Comparison of ENCODE assay signal across 13 cellular contexts in genomic region chr5:71014186-71014585, GRCh38. TPM values are rescaled to one million over a fixed set of nuclear protein-coding genes. Genes with fewer than 3 reads are reported as not detected.
DNase-seq lines count a peak whose midpoint lies in the region; ATAC-seq and TF ChIP-seq lines count a peak whose summit lies in the region.
"Had no signal": no experiment of that assay in that cellular context is flagged by ENCODE, and none has a peak within 500 bp of the region (broad histone marks: within the 10 kb centered on the region; RNA-seq: fewer than 3 reads in every experiment).

No MANE protein-coding gene starts in this region.

- H3K4me1 Mint-ChIP-seq in activated CD4-positive, alpha-beta T cell treated with anti-CD3 and anti-CD28 coated beads, Interleukin-2, amount 10 ng/mL, durations not matched to agents 24 days and 14 days, result no peaks in the 10 kb centered on the region
- H3K4me1 Mint-ChIP-seq: CD4-positive, CD25-positive, alpha-beta regulatory T cell; GM23338 had no signal

- H3K36me3 Mint-ChIP-seq in activated CD4-positive, alpha-beta T cell treated with anti-CD3 and anti-CD28 coated beads, Interleukin-2, amount 10 ng/mL, durations not matched to agents 24 days and 14 days (ENCODE audit: low read depth), result no peaks in the 10 kb centered on the region
- H3K36me3 Mint-ChIP-seq: CD4-positive, CD25-positive, alpha-beta regulatory T cell had no signal

- no peak overlapping the region for H3K27ac ChIP-seq in esophagus muscularis mucosa (replicated peaks in 1 of 4)
- H3K27ac ChIP-seq in upper lobe of right lung, result no peak overlapping the region
- H3K27ac ChIP-seq: 22Rv1 had no signal

- no peaks in the 10 kb centered on the region for H3K4me1 ChIP-seq in esophagus muscularis mucosa
- H3K4me1 ChIP-seq in upper lobe of right lung, result no peaks in the 10 kb centered on the region

- TF ChIP-seq CTCF in esophagus muscularis mucosa (IDR thresholded peaks at IDR 0.05) (no peak), upper lobe of right lung (IDR thresholded peaks at IDR 0.05) (no peak)

- intact Hi-C loops in activated CD4-positive, alpha-beta T cell treated with anti-CD3 and anti-CD28 coated beads, Interleukin-2, amount 10 ng/mL, durations not matched to agents 24 days and 14 days (cut with micrococcal nuclease), result no loop called here
- intact Hi-C loops in esophagus muscularis mucosa (cut with DNase I), result no loop called here
- intact Hi-C loops in upper lobe of right lung (cut with DNase I), result no loop called here
- intact Hi-C loops in left colon (cut with DNase I, micrococcal nuclease), result no loop called here

- H3K36me3 ChIP-seq in esophagus muscularis mucosa (no peaks in the 10 kb centered on the region), upper lobe of right lung (no peaks in the 10 kb centered on the region)

- H3K9me3 Mint-ChIP-seq in activated CD4-positive, alpha-beta T cell treated with anti-CD3 and anti-CD28 coated beads, Interleukin-2, amount 10 ng/mL, durations not matched to agents 24 days and 14 days, result no peaks in the 10 kb centered on the region
- H3K9me3 Mint-ChIP-seq: CD4-positive, CD25-positive, alpha-beta regulatory T cell; GM23338; H9 had no signal

- ATAC-seq in upper lobe of right lung, result peak; percentile 63
- ATAC-seq in HG02588 (IDR thresholded peaks at IDR 0.05; ENCODE audit: unreplicated experiment), result no peak
- no peak for ATAC-seq in left colon

- H3K9me3 ChIP-seq in esophagus muscularis mucosa (no peaks in the 10 kb centered on the region), upper lobe of right lung (no peaks in the 10 kb centered on the region)

- 78% methylated on average over 7 of the region's 7 CpGs for WGBS in esophagus muscularis mucosa

- no peaks in the 10 kb centered on the region for H3K27me3 Mint-ChIP-seq in activated CD4-positive, alpha-beta T cell treated with anti-CD3 and anti-CD28 coated beads, Interleukin-2, amount 10 ng/mL, durations not matched to agents 24 days and 14 days
- H3K27me3 Mint-ChIP-seq: CD4-positive, CD25-positive, alpha-beta regulatory T cell had no signal

- no peaks in the 10 kb centered on the region for H3K27me3 ChIP-seq in esophagus muscularis mucosa
- H3K27me3 ChIP-seq in upper lobe of right lung, result no peaks in the 10 kb centered on the region

- peak; percentile 14 for DNase-seq in activated CD4-positive, alpha-beta T cell treated with anti-CD3 and anti-CD28 coated beads, Interleukin-2, amount 10 ng/mL, durations not matched to agents 24 days and 14 days
- no peak for DNase-seq in activated CD4-positive, alpha-beta T cell treated with anti-CD3 and anti-CD28 coated beads, Interleukin-2, amount 50 U/mL, for 4 hours
- DNase-seq in SK-N-DZ (ENCODE audit: low spot score) (peak; percentile 0), esophagus muscularis mucosa (ENCODE audit: extremely low spot score) (peak; percentile 5), upper lobe of right lung (peak; percentile 69), SHP77 treated with DMSO at 0.1 percent for 48 hours (lab: John Stamatoyannopoulos, UW) (no peak), left colon (no peak)
- DNase-seq: CD4-positive, CD25-positive, alpha-beta regulatory T cell; DMS 273 treated with DMSO at 0.1 percent for 48 hours had no signal

- TF ChIP-seq EP300 in esophagus muscularis mucosa (IDR thresholded peaks at IDR 0.05), result no peak

- no peak overlapping the region for H3K4me3 Mint-ChIP-seq in activated CD4-positive, alpha-beta T cell treated with anti-CD3 and anti-CD28 coated beads, Interleukin-2, amount 10 ng/mL, durations not matched to agents 24 days and 14 days
- H3K4me3 Mint-ChIP-seq: CD4-positive, CD25-positive, alpha-beta regulatory T cell; GM23338; H9 had no signal

- no peak overlapping the region for H3K27ac Mint-ChIP-seq in activated CD4-positive, alpha-beta T cell treated with anti-CD3 and anti-CD28 coated beads, Interleukin-2, amount 10 ng/mL, durations not matched to agents 24 days and 14 days
- H3K27ac Mint-ChIP-seq: CD4-positive, CD25-positive, alpha-beta regulatory T cell; GM23338; H9 had no signal

- H3K4me3 ChIP-seq in esophagus muscularis mucosa (no peak overlapping the region), upper lobe of right lung (no peak overlapping the region)
- H3K4me3 ChIP-seq: GM23338 had no signal

- no peak for TF ChIP-seq POLR2A in esophagus muscularis mucosa (IDR thresholded peaks at IDR 0.05; ENCODE audit: low read depth)

RNA-seq across cellular contexts. Expression of gene NAIP, which starts 11.0 kb away (rescaled TPM):
- 6.4 and 7.2 TPM in 2 replicates for total RNA-seq in activated CD4-positive, alpha-beta T cell treated with anti-CD3 and anti-CD28 coated beads, Interleukin-2, amount 10 ng/mL, durations not matched to agents 24 days and 14 days
- polyA plus RNA-seq in SK-N-DZ (2014; cell fraction: cytosol; rRNA removed), result 10.8 and 12.5 TPM in 2 replicates
- polyA plus RNA-seq in SK-N-DZ (2014; cell fraction: nucleus; rRNA removed), result 25.9 and 34.3 TPM in 2 replicates
- 10 to 100 TPM in 2 of 4 donors, 1 to 10 TPM in 2; 6.5 to 21.0 (median 12.8) TPM for total RNA-seq in esophagus muscularis mucosa
- 28.8 TPM for total RNA-seq in upper lobe of right lung
- 10 to 100 TPM in 1 of 2 donors, 1 to 10 TPM in 1; 8.9 to 12.7 TPM for total RNA-seq in left colon

RNA-seq across cellular contexts. Expression of gene GTF2H2, which starts 53.3 kb away (rescaled TPM):
- 37.2 and 41.1 TPM in 2 replicates for total RNA-seq in activated CD4-positive, alpha-beta T cell treated with anti-CD3 and anti-CD28 coated beads, Interleukin-2, amount 10 ng/mL, durations not matched to agents 24 days and 14 days
- 27.7 and 35.8 TPM in 2 replicates for polyA plus RNA-seq in SK-N-DZ (2014; cell fraction: cytosol; rRNA removed)
- polyA plus RNA-seq in SK-N-DZ (2014; cell fraction: nucleus; rRNA removed), result 23.9 and 38.7 TPM in 2 replicates
- total RNA-seq in esophagus muscularis mucosa, result 10 to 100 TPM in 1 of 4 donors, 1 to 10 TPM in 3; 8.3 to 24.5 (median 9.2) TPM
- total RNA-seq in upper lobe of right lung, result 27.0 TPM
- total RNA-seq in left colon, result 10 to 100 TPM in 1 of 2 donors, 1 to 10 TPM in 1; 7.4 to 31.2 TPM

Comparison
In these comparisons a context has a peak if more than half of its experiments do, and no peak if none do; other contexts are left out.
1. DNase-seq: peak in activated CD4-positive, alpha-beta T cell treated with anti-CD3 and anti-CD28 coated beads, Interleukin-2, amount 10 ng/mL, durations not matched to agents 24 days and 14 days (single experiment), SK-N-DZ (single experiment), esophagus muscularis mucosa (single experiment) and upper lobe of right lung (single experiment); none in activated CD4-positive, alpha-beta T cell treated with anti-CD3 and anti-CD28 coated beads, Interleukin-2, amount 50 U/mL, for 4 hours (0 of 2), SHP77 treated with DMSO at 0.1 percent for 48 hours (single experiment) and left colon (0 of 2).